ENCODE assay signal across 28 cellular contexts in the genomic region with DNA sequence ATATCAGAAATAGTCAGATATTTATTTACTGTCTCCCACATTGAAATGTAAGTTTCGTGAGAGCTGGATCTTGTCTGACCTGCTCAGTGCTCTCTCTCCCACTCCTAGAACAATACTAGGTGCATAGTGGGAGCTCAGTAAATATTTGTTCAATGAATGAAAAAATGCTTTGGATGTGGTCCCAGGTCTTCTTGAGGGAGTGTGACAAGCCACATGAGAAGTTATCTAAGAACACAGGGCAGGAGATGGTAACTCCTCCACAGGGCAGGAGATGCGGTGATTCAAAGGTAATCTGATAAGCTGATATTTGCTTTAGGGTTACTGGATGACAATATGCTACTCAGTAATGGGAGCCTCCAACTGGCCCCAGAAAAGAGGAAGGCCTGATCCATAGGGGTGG. TPM values are rescaled to one million over a fixed set of nuclear protein-coding genes. Genes with fewer than 3 reads are reported as not detected.
A peak's percentile ranks its signal among the peaks of the same experiment; 100 is the strongest.
DNase-seq lines count a peak whose midpoint lies in the region; ATAC-seq, FAIRE-seq and TF ChIP-seq lines count a peak whose summit lies in the region.
"Had no signal": no experiment of that assay in that cellular context is flagged by ENCODE, and none has a peak within 500 bp of the region (broad histone marks: within the 10 kb centered on the region; RNA-seq: fewer than 3 reads in every experiment).

No MANE protein-coding gene starts in this region.

- TF ChIP-seq CTCF in A549 (IDR thresholded peaks at IDR 0.05) (no peak), PC-3 (conservative IDR thresholded peaks at IDR 0.05; ENCODE audit: low read depth, low read length) (no peak), GM10248 (IDR thresholded peaks at IDR 0.05; ENCODE audit: control extremely low read depth, extremely low read depth, low read depth, missing control alignments) (no peak)

- no peaks in the 10 kb centered on the region for H3K79me2 ChIP-seq in PC-3 (ENCODE audit: low read length)

- peak overlapping the region; percentile 62 for H3K4me2 ChIP-seq in A549
- H3K4me2 ChIP-seq in PC-3 (ENCODE audit: low read length) = peak overlapping the region; percentile 68
- H3K4me2 ChIP-seq: BLaER1 treated with 17β-estradiol and CSF1 and Interleukin-3, amounts not matched to agents 10 nM and 100 nM had no signal

- intact Hi-C loops in PC-3 (cut with micrococcal nuclease) (no loop called here), left colon (cut with DNase I, micrococcal nuclease) (no loop called here)

- no peak for FAIRE-seq in A549 (lab: Jason Lieb, UNC)
- FAIRE-seq: keratinocyte, small intestine had no signal

- no peaks in the 10 kb centered on the region for H3K36me3 ChIP-seq in PC-3 (ENCODE audit: low read depth, low read length)
- H3K36me3 ChIP-seq: BLaER1 treated with 17β-estradiol and CSF1 and Interleukin-3, amounts not matched to agents 10 nM and 100 nM; upper lobe of left lung had no signal

- no peaks in the 10 kb centered on the region for H3F3A ChIP-seq in PC-3 (ENCODE audit: low read length, unreplicated experiment)

- ATAC-seq in A549 = peak; percentile 71 to 81
- ATAC-seq in PC-3 = peak; percentile 96
- peak; percentile 83 for ATAC-seq in left colon
- ATAC-seq in HG02973 (IDR thresholded peaks at IDR 0.05; ENCODE audit: unreplicated experiment) = no peak
- ATAC-seq in GM21360 (IDR thresholded peaks at IDR 0.05; ENCODE audit: unreplicated experiment) = no peak
- ATAC-seq: activated naive CD8-positive, alpha-beta T cell treated with anti-CD3 and anti-CD28 coated beads, Interleukin-2, amount 50 U/mL, for 24 hours; HCT116; SK-N-SH treated with all-trans-retinoic acid at 6 μM for 48 hours had no signal

- no TSS peak for BruUV-seq in PC-3 (replicated peaks; lab: Mats Ljungman, UMichigan)

- CTCF ChIA-PET in A549 (lab: Yijun Ruan, JAX) = interaction anchor here (0.6 to 3.0 kb wide), 4 partner anchors 10 to 341 kb away, joined by 3 to 15 read pairs (median 9); no protein-coding TSS in a partner anchor
- CTCF ChIA-PET in PC-3 (lab: Charles Lee) = interaction anchor here (1.3 kb wide), 1 partner anchor 11 kb away, joined by 6 read pairs; no protein-coding TSS in a partner anchor
- CTCF ChIA-PET in GM10248 (lab: Yijun Ruan, JAX) = interaction anchor here (1.3 to 2.5 kb wide), 6 partner anchors 9 to 38 kb away, joined by 3 to 9 read pairs (median 3); no protein-coding TSS in a partner anchor

- H3K4me1 ChIP-seq in A549 (peaks cover 29% of the 10 kb centered on the region), PC-3 (ENCODE audit: insufficient read depth, low read length) (peaks cover 33% of the 10 kb centered on the region)

- POLR2A ChIA-PET in A549 (lab: Yijun Ruan, JAX) = no interaction called here
- POLR2A ChIA-PET in PC-3 (lab: Charles Lee; ENCODE audit: unreplicated experiment) = interaction anchor here (0.7 to 1.0 kb wide), 2 partner anchors 11 to 74 kb away, joined by 3 to 7 read pairs; partner anchors contain the start of gene EHD4
- POLR2A ChIA-PET in GM10248 (lab: Yijun Ruan, JAX) = no interaction called here

- no peak overlapping the region for H3K4me3 ChIP-seq in A549
- H3K4me3 ChIP-seq in PC-3 (ENCODE audit: low read length) = no peak overlapping the region; the same call in 1 of the 2 replicates
- H3K4me3 ChIP-seq: BLaER1 treated with 17β-estradiol and CSF1 and Interleukin-3, amounts not matched to agents 10 nM and 100 nM; upper lobe of left lung had no signal

- H2AFZ ChIP-seq in PC-3 (ENCODE audit: low read length) = no peak overlapping the region

- H3K9me2 ChIP-seq in PC-3 (replicated peaks; ENCODE audit: low read length) = no peaks in the 10 kb centered on the region

- TF ChIP-seq EP300 in A549 (IDR thresholded peaks at IDR 0.05) = peak in 1 of 2 experiments; percentile 44; a peak in 1 of 5 replicates

- no peaks in the 10 kb centered on the region for H4K20me1 ChIP-seq in PC-3 (ENCODE audit: low read length)
- H4K20me1 ChIP-seq: BLaER1 treated with 17β-estradiol and CSF1 and Interleukin-3, amounts not matched to agents 10 nM and 100 nM had no signal

- H3K27ac ChIP-seq in A549 (peak overlapping the region; percentile 70 to 72), PC-3 (ENCODE audit: low read length) (peak overlapping the region; percentile 96)
- H3K27ac ChIP-seq: BLaER1 treated with 17β-estradiol and CSF1 and Interleukin-3, amounts not matched to agents 10 nM and 100 nM had no signal

- H3K9ac ChIP-seq in PC-3 (ENCODE audit: low read length) = peak overlapping the region; percentile 81
- H3K9ac ChIP-seq: BLaER1 treated with 17β-estradiol and CSF1 and Interleukin-3, amounts not matched to agents 10 nM and 100 nM had no signal

- DNase-seq in A549 (ENCODE audit: low read depth in 1 of 2, low spot score in 1 of 2) (peak; percentile 38 to 79), DMS53 (lab: John Stamatoyannopoulos, UW) (peak; percentile 88), PC-3 (peak; percentile 99), left colon (no peak), SHP77 (lab: John Stamatoyannopoulos, UW) (no peak), GM10248 (ENCODE audit: extremely low spot score) (no peak)
- DNase-seq: activated CD4-positive, alpha-beta T cell treated with anti-CD3 and anti-CD28 coated beads, Interleukin-2, amount 50 U/mL, for 48 hours; activated CD4-positive, CD25-positive, alpha-beta regulatory T cell treated with anti-CD3 and anti-CD28 coated beads, Interleukin-2, amount 50 U/mL, for 72 hours; activated gamma-delta T cell treated with Interleukin-2 at 50 U/mL for 16 hours; activated naive CD8-positive, alpha-beta T cell treated with anti-CD3 and anti-CD28 coated beads, Interleukin-2, amount 50 U/mL, for 24 hours; GDM1; mammary epithelial cell; NCI-H1092; NCI-H1694; NCI-H226; NCI-H82; nephron progenitor cell; OCI-M1; small intestine; stimulated activated naive CD4-positive, alpha-beta T cell; upper lobe of left lung had no signal

- WGBS in A549 (ENCODE audit: missing lambda C conversion rate) = 15% methylated on average over 2 of the region's 2 CpGs

- H3K27me3 ChIP-seq in PC-3 (ENCODE audit: low read length) = no peaks in the 10 kb centered on the region
- H3K27me3 ChIP-seq: BLaER1 treated with 17β-estradiol and CSF1 and Interleukin-3, amounts not matched to agents 10 nM and 100 nM; upper lobe of left lung had no signal

- no peak for TF ChIP-seq RAD21 in A549 (conservative IDR thresholded peaks at IDR 0.05 in 1 of 2, IDR thresholded peaks at IDR 0.05 in 1 of 2)

- no peaks in the 10 kb centered on the region for H3K9me3 ChIP-seq in A549
- no peaks in the 10 kb centered on the region for H3K9me3 ChIP-seq in PC-3 (ENCODE audit: low read length)
- H3K9me3 ChIP-seq: BLaER1 treated with 17β-estradiol and CSF1 and Interleukin-3, amounts not matched to agents 10 nM and 100 nM; upper lobe of left lung had no signal

- no peak for TF ChIP-seq POLR2A in A549 (IDR thresholded peaks at IDR 0.05; ENCODE audit: low read length)

TF ChIP-seq in A549, 52 proteins besides CTCF, POLR2A, EP300 and RAD21 (continues in another document):
- TF ChIP-seq, protein P1, sequence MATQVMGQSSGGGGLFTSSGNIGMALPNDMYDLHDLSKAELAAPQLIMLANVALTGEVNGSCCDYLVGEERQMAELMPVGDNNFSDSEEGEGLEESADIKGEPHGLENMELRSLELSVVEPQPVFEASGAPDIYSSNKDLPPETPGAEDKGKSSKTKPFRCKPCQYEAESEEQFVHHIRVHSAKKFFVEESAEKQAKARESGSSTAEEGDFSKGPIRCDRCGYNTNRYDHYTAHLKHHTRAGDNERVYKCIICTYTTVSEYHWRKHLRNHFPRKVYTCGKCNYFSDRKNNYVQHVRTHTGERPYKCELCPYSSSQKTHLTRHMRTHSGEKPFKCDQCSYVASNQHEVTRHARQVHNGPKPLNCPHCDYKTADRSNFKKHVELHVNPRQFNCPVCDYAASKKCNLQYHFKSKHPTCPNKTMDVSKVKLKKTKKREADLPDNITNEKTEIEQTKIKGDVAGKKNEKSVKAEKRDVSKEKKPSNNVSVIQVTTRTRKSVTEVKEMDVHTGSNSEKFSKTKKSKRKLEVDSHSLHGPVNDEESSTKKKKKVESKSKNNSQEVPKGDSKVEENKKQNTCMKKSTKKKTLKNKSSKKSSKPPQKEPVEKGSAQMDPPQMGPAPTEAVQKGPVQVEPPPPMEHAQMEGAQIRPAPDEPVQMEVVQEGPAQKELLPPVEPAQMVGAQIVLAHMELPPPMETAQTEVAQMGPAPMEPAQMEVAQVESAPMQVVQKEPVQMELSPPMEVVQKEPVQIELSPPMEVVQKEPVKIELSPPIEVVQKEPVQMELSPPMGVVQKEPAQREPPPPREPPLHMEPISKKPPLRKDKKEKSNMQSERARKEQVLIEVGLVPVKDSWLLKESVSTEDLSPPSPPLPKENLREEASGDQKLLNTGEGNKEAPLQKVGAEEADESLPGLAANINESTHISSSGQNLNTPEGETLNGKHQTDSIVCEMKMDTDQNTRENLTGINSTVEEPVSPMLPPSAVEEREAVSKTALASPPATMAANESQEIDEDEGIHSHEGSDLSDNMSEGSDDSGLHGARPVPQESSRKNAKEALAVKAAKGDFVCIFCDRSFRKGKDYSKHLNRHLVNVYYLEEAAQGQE (IDR thresholded peaks at IDR 0.05) = no peak
- TF ChIP-seq RFX5 (IDR thresholded peaks at IDR 0.05) = no peak
- TF ChIP-seq ZSCAN20 (CRISPR knock-in tag; IDR thresholded peaks at IDR 0.05) = no peak
- TF ChIP-seq ESRRA (IDR thresholded peaks at IDR 0.05; ENCODE audit: borderline replicate concordance, low read length) = no peak
- TF ChIP-seq JUN (IDR thresholded peaks at IDR 0.05) = peak in 1 of 2 experiments; percentile 44; a peak in 1 of 5 replicates
- TF ChIP-seq GATA3 (IDR thresholded peaks at IDR 0.05; ENCODE audit: borderline replicate concordance) = peak; percentile 62
- TF ChIP-seq HEYL (CRISPR knock-in tag; IDR thresholded peaks at IDR 0.05) = no peak
- TF ChIP-seq RNF2 (IDR thresholded peaks at IDR 0.05; ENCODE audit: borderline replicate concordance, low read depth) = no peak
- TF ChIP-seq SREBF2 (IDR thresholded peaks at IDR 0.05) = no peak
- TF ChIP-seq NFE2L2 (conservative IDR thresholded peaks at IDR 0.05; ENCODE audit: low read length) = no peak
- no peak for TF ChIP-seq CHD4 (IDR thresholded peaks at IDR 0.05; ENCODE audit: borderline replicate concordance)

RNA-seq across cellular contexts. Expression of gene PLA2G4E, which starts 25.8 kb away (rescaled TPM):
- polyA plus RNA-seq in A549 (2011; rRNA removed) (0.01 TPM in 1 of 2 replicates, not detected in the other), A549 (2017; fragmentation: RNase III; extraction: RNeasy Plus Mini Kit Qiagen cat#74134 plus additional on column Dnase treatment) (not detected in 3 replicates)
- not detected in 2 replicates for polyA plus RNA-seq in A549 (2012; cell fraction: cytosol; rRNA removed)
- not detected in 2 replicates for polyA plus RNA-seq in A549 (2012; cell fraction: nucleus; rRNA removed)
- not detected in 2 replicates for polyA minus RNA-seq in A549 (2011; rRNA and poly(A)+ RNA removed)
- total RNA-seq in PC-3 (2014; rRNA removed) (not detected in 2 replicates), left colon (not detected)
- total RNA-seq: osteocyte had no signal

RNA-seq across cellular contexts. Expression of gene PLA2G4D, which starts 47.8 kb away (rescaled TPM):
- polyA plus RNA-seq in A549 (2011; rRNA removed) (not detected in 2 replicates), A549 (2017; fragmentation: RNase III; extraction: RNeasy Plus Mini Kit Qiagen cat#74134 plus additional on column Dnase treatment) (not detected in 3 replicates)
- polyA plus RNA-seq in A549 (2012; cell fraction: cytosol; rRNA removed) = not detected in 2 replicates
- polyA plus RNA-seq in A549 (2012; cell fraction: nucleus; rRNA removed) = not detected in 2 replicates
- polyA minus RNA-seq in A549 (2011; rRNA and poly(A)+ RNA removed) = not detected in 2 replicates
- total RNA-seq in PC-3 (2014; rRNA removed) (0.17 and 0.55 TPM in 2 replicates), left colon (under 1 TPM; 0.18 to 0.31 TPM)
- total RNA-seq: osteocyte, upper lobe of left lung had no signal

Comparison
In these comparisons a context has a peak if more than half of its experiments do, and no peak if none do; other contexts are left out.
1. ATAC-seq: peak in A549 (2 of 2), PC-3 (single experiment) and left colon (single experiment); none in HG02973 (single experiment) and GM21360 (single experiment).
2. DNase-seq: peak in A549 (2 of 2), DMS53 (single experiment) and PC-3 (single experiment); none in left colon (0 of 2), SHP77 (0 of 2) and GM10248 (single experiment).